In genomic region chr5:133240425-133241091, GRCh38 we compare ENCODE assay signal across 1 cellular context.
TF ChIP-seq lines count a peak whose summit lies in the region.

No MANE protein-coding gene starts in this region.

TF ChIP-seq in HEK293, 187 proteins besides CTCF, POLR2A, EP300 and RAD21 (continued from another document and continues in another):
- TF ChIP-seq TSHZ1 (tag by site-specific recombination; IDR thresholded peaks at IDR 0.05; ENCODE audit: borderline replicate concordance): peak; percentile 79; the same call in 1 of the 2 replicates
- peak; percentile 15; the same call in 1 of the 2 replicates for TF ChIP-seq ZSCAN4 (tag by site-specific recombination; IDR thresholded peaks at IDR 0.05)
- peak; percentile 42; the same call in 1 of the 2 replicates for TF ChIP-seq ZBTB10 (tag by site-specific recombination; IDR thresholded peaks at IDR 0.05)
- peak; percentile 94 for TF ChIP-seq HIC1 (tag by site-specific recombination; IDR thresholded peaks at IDR 0.05)
- no peak for TF ChIP-seq ZNF544 (tag by site-specific recombination; IDR thresholded peaks at IDR 0.05)
- TF ChIP-seq OSR2 (tag by site-specific recombination; IDR thresholded peaks at IDR 0.05): peak; percentile 24; the same call in 1 of the 2 replicates
- peak; percentile 94 for TF ChIP-seq SP7 (tag by site-specific recombination; IDR thresholded peaks at IDR 0.05)
- no peak for TF ChIP-seq TCF7L2 (IDR thresholded peaks at IDR 0.05; ENCODE audit: borderline replicate concordance, low read depth, low read length)
- TF ChIP-seq GLIS1 (tag by site-specific recombination; IDR thresholded peaks at IDR 0.05): peak; percentile 92
- no peak for TF ChIP-seq ZNF280C (tag by site-specific recombination; IDR thresholded peaks at IDR 0.05)
- no peak for TF ChIP-seq ZNF645 (tag by site-specific recombination; IDR thresholded peaks at IDR 0.05)
- TF ChIP-seq ZNF600 (tag by site-specific recombination; IDR thresholded peaks at IDR 0.05): peak; percentile 78
- TF ChIP-seq ZXDB (tag by site-specific recombination; IDR thresholded peaks at IDR 0.05): peak; percentile 85
- TF ChIP-seq ZNF324 (tag by site-specific recombination; IDR thresholded peaks at IDR 0.05): peak; percentile 78; the same call in 1 of the 2 replicates
- peak; percentile 79 for TF ChIP-seq ZIC2 (tag by site-specific recombination; IDR thresholded peaks at IDR 0.05)
- peak; percentile 87 for TF ChIP-seq ZNF660 (tag by site-specific recombination; IDR thresholded peaks at IDR 0.05)
- peak; percentile 88 for TF ChIP-seq ZNF184 (tag by site-specific recombination; IDR thresholded peaks at IDR 0.05)
- no peak for TF ChIP-seq PRDM2 (tag by site-specific recombination; IDR thresholded peaks at IDR 0.05; ENCODE audit: borderline replicate concordance)
- no peak for TF ChIP-seq EGR2 (tag by site-specific recombination; IDR thresholded peaks at IDR 0.05; ENCODE audit: low read depth)
- TF ChIP-seq ZNF292 (tag by site-specific recombination; IDR thresholded peaks at IDR 0.05; ENCODE audit: borderline replicate concordance, low read depth): no peak
- peak; percentile 84 for TF ChIP-seq ZNF366 (tag by site-specific recombination; conservative IDR thresholded peaks at IDR 0.05)
- TF ChIP-seq ZNF223 (tag by site-specific recombination; IDR thresholded peaks at IDR 0.05): no peak
- peak; percentile 92 for TF ChIP-seq KLF17 (tag by site-specific recombination; IDR thresholded peaks at IDR 0.05)
- TF ChIP-seq ZNF76 (tag by site-specific recombination; IDR thresholded peaks at IDR 0.05; ENCODE audit: borderline replicate concordance, low read depth): no peak
- peak; percentile 80 for TF ChIP-seq ZBTB21 (tag by site-specific recombination; IDR thresholded peaks at IDR 0.05)
- peak; percentile 87 for TF ChIP-seq ZNF692 (tag by site-specific recombination; IDR thresholded peaks at IDR 0.05)
- TF ChIP-seq ZFP69B (tag by site-specific recombination; IDR thresholded peaks at IDR 0.05): peak; percentile 65; the same call in 1 of the 2 replicates
- peak; percentile 81 for TF ChIP-seq ZNF501 (tag by site-specific recombination; IDR thresholded peaks at IDR 0.05)
- TF ChIP-seq ZNF394 (tag by site-specific recombination; IDR thresholded peaks at IDR 0.05; ENCODE audit: borderline replicate concordance): peak; percentile 90
- TF ChIP-seq ZNF37A (tag by site-specific recombination; IDR thresholded peaks at IDR 0.05): 0 out of 2 replicates have a peak, but pooled peaks have one; percentile 41
- TF ChIP-seq ZNF629 (tag by site-specific recombination; IDR thresholded peaks at IDR 0.05): peak; percentile 93
- no peak for TF ChIP-seq ZNF560 (tag by site-specific recombination; IDR thresholded peaks at IDR 0.05; ENCODE audit: borderline replicate concordance)
